Comparison of ENCODE assay signal across 8 cellular contexts in genomic region chr22:41285820-41286638, GRCh38. TPM values are rescaled to one million over a fixed set of nuclear protein-coding genes. Genes with fewer than 3 reads are reported as not detected.
DNase-seq lines count a peak whose midpoint lies in the region; ATAC-seq and TF ChIP-seq lines count a peak whose summit lies in the region.

A gene with protein sequence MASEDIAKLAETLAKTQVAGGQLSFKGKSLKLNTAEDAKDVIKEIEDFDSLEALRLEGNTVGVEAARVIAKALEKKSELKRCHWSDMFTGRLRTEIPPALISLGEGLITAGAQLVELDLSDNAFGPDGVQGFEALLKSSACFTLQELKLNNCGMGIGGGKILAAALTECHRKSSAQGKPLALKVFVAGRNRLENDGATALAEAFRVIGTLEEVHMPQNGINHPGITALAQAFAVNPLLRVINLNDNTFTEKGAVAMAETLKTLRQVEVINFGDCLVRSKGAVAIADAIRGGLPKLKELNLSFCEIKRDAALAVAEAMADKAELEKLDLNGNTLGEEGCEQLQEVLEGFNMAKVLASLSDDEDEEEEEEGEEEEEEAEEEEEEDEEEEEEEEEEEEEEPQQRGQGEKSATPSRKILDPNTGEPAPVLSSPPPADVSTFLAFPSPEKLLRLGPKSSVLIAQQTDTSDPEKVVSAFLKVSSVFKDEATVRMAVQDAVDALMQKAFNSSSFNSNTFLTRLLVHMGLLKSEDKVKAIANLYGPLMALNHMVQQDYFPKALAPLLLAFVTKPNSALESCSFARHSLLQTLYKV (minus strand): TSS chr22:41286187. CDS start chr22:41281044, 5,143 bp downstream.

- H3K27ac ChIP-seq in lung (ENCODE audit: low read depth in 1 of 2, low read length in 1 of 2), result peak within 1 kb of the TSS; percentile 97 to 98

- DNase-seq in COR-L47 (lab: John Stamatoyannopoulos, UW) (peak; percentile 99), GM20000 (ENCODE audit: low spot score) (peak; percentile 97), HT-29 (ENCODE audit: low spot score) (peak; percentile 97), NOMO-1 (lab: John Stamatoyannopoulos, UW; ENCODE audit: unreplicated experiment in 2 of 2) (peak; percentile 99 to 100), lung (ENCODE audit: low spot score) (peak; percentile 99)
- peak; percentile 97 for DNase-seq in effector CD8-positive, alpha-beta T cell (lab: John Stamatoyannopoulos, UW)
- DNase-seq in stimulated activated CD4-positive, alpha-beta T cell treated with anti-CD3 and anti-CD28 coated beads, TNF-alpha, amount 100 ng/mL, for 4 hours (ENCODE audit: low read depth in 3 of 3), result peak; percentile 91 to 97 (median 96)

- ATAC-seq in lung (ENCODE audit: insufficient read depth, low FRiP score), result peak; percentile 99

- no peaks in the 10 kb centered on the region for H3K27me3 ChIP-seq in lung (ENCODE audit: control insufficient read depth, insufficient read depth)

- no peak for TF ChIP-seq CTCF in GM20000 (IDR thresholded peaks at IDR 0.05; ENCODE audit: extremely low read depth, missing control alignments)
- TF ChIP-seq CTCF in lung (IDR thresholded peaks at IDR 0.05; ENCODE audit: control extremely low read depth, extremely low read depth), result no peak

- H3K4me3 ChIP-seq in lung, result peak within 1 kb of the TSS; percentile 95

- H3K9me3 ChIP-seq in lung (ENCODE audit: control insufficient read depth in 2 of 2, insufficient read depth in 1 of 2, low read length in 1 of 2), result no peaks in the 10 kb centered on the region

- CTCF ChIA-PET in activated CD8-positive, alpha-beta memory T cell treated with anti-CD3 and anti-CD28 coated beads for 36 hours (lab: Charles Lee), result interaction anchor here (0.7 to 1.6 kb wide), 3 partner anchors 15 to 18 kb away, joined by 3 to 11 read pairs (median 4); partner anchors contain the start of gene ZC3H7B

- 0% methylated on average over 71 to 77 of the region's 77 CpGs for WGBS in lung, 2 donors

- peaks cover 4 to 7% of the 10 kb centered on the region in 2 donors for H3K36me3 ChIP-seq in lung (ENCODE audit: control insufficient read depth in 2 of 2, insufficient read depth in 2 of 2, low read length in 2 of 2)

- peaks cover 2 to 19% of the 10 kb centered on the region in 2 donors for H3K4me1 ChIP-seq in lung (ENCODE audit: control insufficient read depth in 2 of 2, insufficient read depth in 2 of 2, low read length in 2 of 2)

- POLR2A ChIA-PET in activated CD8-positive, alpha-beta memory T cell treated with anti-CD3 and anti-CD28 coated beads for 36 hours (lab: Charles Lee), result interaction anchor here (0.6 to 1.9 kb wide), 7 partner anchors 15 to 334 kb away, joined by 3 to 7 read pairs (median 4); partner anchors contain the start of genes RBX1, TEF, TOB2 and ZC3H7B

RNA-seq across cellular contexts. Expression of the gene that starts here (rescaled TPM):
- total RNA-seq in HT-29 (2014; rRNA removed; shearing (Covaris generic)), result 80.2 and 81.2 TPM in 2 replicates
- total RNA-seq in activated CD8-positive, alpha-beta memory T cell treated with anti-CD3 and anti-CD28 coated beads for 36 hours, result 100 to 1,000 TPM; 176 to 178 TPM
- total RNA-seq in lung, result 10 to 100 TPM; 21.7 to 49.3 TPM
- polyA plus RNA-seq in lung, result 10 to 100 TPM; 39.3 to 43.1 TPM

Comparison
In these comparisons a context has a peak if more than half of its experiments do, and no peak if none do; other contexts are left out.
1. Peak in every context shown above with its lines: DNase-seq, ATAC-seq, H3K4me3 ChIP-seq and H3K27ac ChIP-seq.